9 cellular contexts compared by ENCODE assay signal in the genomic region with DNA sequence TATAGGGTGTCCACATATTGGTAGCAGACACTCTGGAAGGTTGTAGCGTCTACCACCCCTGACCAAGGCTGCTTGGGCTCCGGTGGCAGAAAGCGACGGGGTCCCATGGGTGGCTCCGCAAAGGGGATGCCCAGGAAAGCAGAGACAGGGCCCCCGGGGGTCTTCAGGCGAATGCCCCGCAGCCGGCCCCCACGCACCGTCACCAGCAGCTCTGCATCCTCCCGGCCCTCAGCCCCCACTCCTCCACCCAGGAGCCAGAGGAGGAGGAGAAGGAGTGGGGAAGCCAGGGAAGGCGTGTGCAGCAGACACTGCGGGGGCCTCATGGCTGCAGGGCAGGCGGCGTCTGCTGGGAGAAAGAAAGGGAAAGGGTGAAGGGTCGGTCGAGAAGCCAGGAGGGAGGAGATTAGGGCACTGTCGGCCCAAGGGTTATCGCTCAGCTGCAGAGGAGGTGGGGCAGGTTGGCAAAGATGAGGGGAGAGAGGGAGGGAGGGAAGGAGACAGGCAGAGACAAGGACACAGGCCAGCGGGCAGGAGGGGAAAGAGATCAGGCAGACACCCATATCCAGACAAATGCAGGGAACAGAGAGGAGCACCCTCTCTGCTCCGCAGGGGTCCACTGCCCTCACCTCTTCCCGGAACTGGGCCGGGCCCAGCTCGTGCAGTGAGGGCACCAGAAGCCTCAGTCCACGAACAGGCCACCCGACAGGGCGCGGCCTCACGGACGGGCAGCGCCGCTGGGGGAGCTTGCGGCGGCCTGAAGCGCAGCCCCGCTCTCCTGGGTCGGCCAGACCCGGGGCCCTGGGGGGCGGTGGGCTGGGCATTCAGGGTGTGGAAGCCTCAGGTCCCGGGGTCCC. TPM values are rescaled to one million over a fixed set of nuclear protein-coding genes. Genes with fewer than 3 reads are reported as not detected.
DNase-seq lines count a peak whose midpoint lies in the region; ATAC-seq and TF ChIP-seq lines count a peak whose summit lies in the region.
"Had no signal": no experiment of that assay in that cellular context is flagged by ENCODE, and none has a peak within 500 bp of the region (broad histone marks: within the 10 kb centered on the region; RNA-seq: fewer than 3 reads in every experiment).

No MANE protein-coding gene starts in this region.

- POLR2A ChIA-PET in naive thymus-derived CD4-positive, alpha-beta T cell (lab: Charles Lee), result no interaction called here

- H3K4me1 ChIP-seq in BLaER1, result peaks cover 35% of the 10 kb centered on the region
- H3K4me1 ChIP-seq in naive thymus-derived CD4-positive, alpha-beta T cell (ENCODE audit: control insufficient read depth in 2 of 2, insufficient read depth in 2 of 2, low read length in 2 of 2), result peaks cover 14% of the 10 kb centered on the region in 2 donors

- H3K9me3 ChIP-seq in BLaER1, result no peaks in the 10 kb centered on the region
- H3K9me3 ChIP-seq in naive thymus-derived CD4-positive, alpha-beta T cell (ENCODE audit: control insufficient read depth in 2 of 3, low read length in 3 of 3), result no peaks in the 10 kb centered on the region

- no peaks in the 10 kb centered on the region for H3K36me3 ChIP-seq in BLaER1
- H3K36me3 ChIP-seq in naive thymus-derived CD4-positive, alpha-beta T cell (ENCODE audit: control insufficient read depth in 2 of 3, insufficient read depth in 3 of 3, low read length in 3 of 3), result no peaks in the 10 kb centered on the region

- DNase-seq in GM20000 (ENCODE audit: low spot score) (peak; percentile 24), mesenteric fat pad (ENCODE audit: low spot score) (no peak)
- no peak for DNase-seq in naive thymus-derived CD4-positive, alpha-beta T cell
- no peak for DNase-seq in activated CD8-positive, alpha-beta memory T cell treated with anti-CD3 and anti-CD28 coated beads, Interleukin-2, amount 50 U/mL, for 48 hours
- no peak for DNase-seq in stimulated activated CD4-positive, alpha-beta T cell treated with anti-CD3 and anti-CD28 coated beads, Interleukin-4, amount 100 ng/mL, for 4 hours
- DNase-seq: NCI-H2029 treated with DMSO at 0.1 percent for 48 hours had no signal

- ATAC-seq in naive thymus-derived CD4-positive, alpha-beta T cell, result no peak
- no peak for ATAC-seq in HG02840 (IDR thresholded peaks at IDR 0.05; ENCODE audit: low FRiP score, unreplicated experiment)

- H3K27me3 Mint-ChIP-seq in brain, result peaks cover 48% of the 10 kb centered on the region
- H3K27me3 Mint-ChIP-seq in naive thymus-derived CD4-positive, alpha-beta T cell, result peaks cover 36 to 61% (median 41%) of the 10 kb centered on the region in 5 donors

- CTCF ChIA-PET in naive thymus-derived CD4-positive, alpha-beta T cell (lab: Charles Lee), result interaction anchor here (0.6 to 0.9 kb wide), 2 partner anchors 165 to 1060 kb away, joined by 3 to 5 read pairs; no protein-coding TSS in a partner anchor

- H3K4me3 Mint-ChIP-seq in brain, result peak overlapping the region; percentile 53 to 79 (median 65)
- H3K4me3 Mint-ChIP-seq in naive thymus-derived CD4-positive, alpha-beta T cell, result peak overlapping the region in 6 of 10 donors; percentile 14 to 95 (median 54)

- no peak overlapping the region for H3K9ac ChIP-seq in BLaER1

- intact Hi-C loops in naive thymus-derived CD4-positive, alpha-beta T cell (cut with micrococcal nuclease), result loop anchor here in 1 of 2 donors (2.0 to 5.0 kb wide), 4 partner anchors 73 to 389 kb away; a partner anchor contains a TSS

- H3K27me3 ChIP-seq in BLaER1, result peaks cover 77% of the 10 kb centered on the region
- peaks cover 8 to 10% of the 10 kb centered on the region in 2 donors for H3K27me3 ChIP-seq in naive thymus-derived CD4-positive, alpha-beta T cell (ENCODE audit: control insufficient read depth in 2 of 2, insufficient read depth in 2 of 2, low read length in 2 of 2)

- H3K9me3 Mint-ChIP-seq in brain, result peaks cover 0 to 5% (median 3%) of the 10 kb centered on the region in 5 experiments
- peaks cover 0 to 2% (median 0%) of the 10 kb centered on the region in 11 donors for H3K9me3 Mint-ChIP-seq in naive thymus-derived CD4-positive, alpha-beta T cell

- TF ChIP-seq CTCF in GM20000 (IDR thresholded peaks at IDR 0.05; ENCODE audit: extremely low read depth, missing control alignments) (no peak), brain (conservative IDR thresholded peaks at IDR 0.05) (no peak)

- H3K4me2 ChIP-seq in BLaER1, result peak overlapping the region; percentile 100

- peak overlapping the region; percentile 71 for H3K4me3 ChIP-seq in BLaER1
- H3K4me3 ChIP-seq in naive thymus-derived CD4-positive, alpha-beta T cell (ENCODE audit: low read length), result no peak overlapping the region

- peak overlapping the region in 1 of 5 experiments; percentile 90 for H3K27ac Mint-ChIP-seq in brain
- H3K27ac Mint-ChIP-seq in naive thymus-derived CD4-positive, alpha-beta T cell, result no peak overlapping the region

- H3K4me1 Mint-ChIP-seq in brain, result peaks cover 45% of the 10 kb centered on the region
- peaks cover 13 to 28% (median 19%) of the 10 kb centered on the region in 7 donors for H3K4me1 Mint-ChIP-seq in naive thymus-derived CD4-positive, alpha-beta T cell

- no peak overlapping the region for H3K27ac ChIP-seq in BLaER1
- no peak overlapping the region for H3K27ac ChIP-seq in naive thymus-derived CD4-positive, alpha-beta T cell (ENCODE audit: low read depth, low read length)

- H4K20me1 ChIP-seq in BLaER1, result peaks cover 16% of the 10 kb centered on the region

- no peaks in the 10 kb centered on the region for H3K36me3 Mint-ChIP-seq in brain
- no peaks in the 10 kb centered on the region for H3K36me3 Mint-ChIP-seq in naive thymus-derived CD4-positive, alpha-beta T cell

RNA-seq across cellular contexts. Expression of a gene that starts 1.6 kb away (rescaled TPM):
- 9.3 TPM for polyA plus RNA-seq in brain (ENCODE audit: insufficient read depth, low read depth, low replicate concordance)
- total RNA-seq in naive thymus-derived CD4-positive, alpha-beta T cell, result under 1 TPM in 3 of 5 experiments, not detected in 2; 0.11 to 0.32 (median 0.22) TPM
- polyA plus RNA-seq in naive thymus-derived CD4-positive, alpha-beta T cell, result not detected
- total RNA-seq in mesenteric fat pad, result 1.9 TPM

RNA-seq across cellular contexts. Expression of a gene that starts 4.6 kb away (rescaled TPM):
- 1.1 TPM for polyA plus RNA-seq in brain (ENCODE audit: insufficient read depth, low read depth, low replicate concordance)
- total RNA-seq in naive thymus-derived CD4-positive, alpha-beta T cell, result 10 to 100 TPM in 1 of 5 experiments, 1 to 10 TPM in 4; 2.1 to 11.1 (median 3.5) TPM
- 1 to 10 TPM in 1 of 2 donors, under 1 TPM in 1; 0.99 to 1.9 TPM for polyA plus RNA-seq in naive thymus-derived CD4-positive, alpha-beta T cell
- total RNA-seq in mesenteric fat pad, result 5.1 TPM

RNA-seq across cellular contexts. Expression of a gene that starts 19.2 kb away (rescaled TPM):
- 68.3 TPM for polyA plus RNA-seq in brain (ENCODE audit: insufficient read depth, low read depth, low replicate concordance)
- 100 to 1,000 TPM; 212 to 271 (median 261) TPM for total RNA-seq in naive thymus-derived CD4-positive, alpha-beta T cell
- polyA plus RNA-seq in naive thymus-derived CD4-positive, alpha-beta T cell, result 10 to 100 TPM; 43.6 to 64.4 TPM
- total RNA-seq in mesenteric fat pad, result 135 TPM

RNA-seq across cellular contexts. Expression of a gene that starts 26.9 kb away (rescaled TPM):
- 26.8 TPM for polyA plus RNA-seq in brain (ENCODE audit: insufficient read depth, low read depth, low replicate concordance)
- total RNA-seq in naive thymus-derived CD4-positive, alpha-beta T cell, result 10 to 100 TPM in 4 of 5 experiments, 1 to 10 TPM in 1; 8.0 to 28.1 (median 10.4) TPM
- 1 to 10 TPM; 3.4 to 3.9 TPM for polyA plus RNA-seq in naive thymus-derived CD4-positive, alpha-beta T cell
- total RNA-seq in mesenteric fat pad, result 71.0 TPM

RNA-seq across cellular contexts. Expression of a gene that starts 41.6 kb away (rescaled TPM):
- 15.7 TPM for polyA plus RNA-seq in brain (ENCODE audit: insufficient read depth, low read depth, low replicate concordance)
- total RNA-seq in naive thymus-derived CD4-positive, alpha-beta T cell, result 10 to 100 TPM; 50.4 to 78.6 (median 62.7) TPM
- 1 to 10 TPM; 5.0 to 7.8 TPM for polyA plus RNA-seq in naive thymus-derived CD4-positive, alpha-beta T cell
- total RNA-seq in mesenteric fat pad, result 21.7 TPM
